ENCODE assay signal across 1 cellular context in the genomic region with DNA sequence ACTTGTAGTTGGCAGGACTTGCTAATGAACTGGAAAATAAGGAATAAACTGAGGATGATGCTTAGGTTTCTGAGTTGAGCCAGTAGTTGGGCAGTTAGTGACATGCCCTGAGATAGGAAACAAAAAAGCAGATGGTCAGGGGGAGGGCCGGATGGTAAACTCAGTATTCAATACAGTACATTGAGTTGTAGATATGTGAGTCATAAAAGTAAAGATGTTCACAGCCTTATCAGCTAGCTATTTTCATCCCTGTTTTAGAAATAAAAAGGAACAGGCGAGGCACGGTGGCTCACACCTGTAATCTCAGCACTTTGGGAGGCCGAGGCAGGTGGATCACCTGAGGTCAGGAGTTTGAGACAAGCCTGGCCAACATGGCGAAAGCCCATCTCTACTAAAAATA.
TF ChIP-seq lines count a peak whose summit lies in the region.

No MANE protein-coding gene starts in this region.

TF ChIP-seq in K562, 482 proteins besides CTCF, POLR2A, EP300 and RAD21 (continued from another document):
- no peak for TF ChIP-seq ZNF766 (CRISPR knock-in tag; conservative IDR thresholded peaks at IDR 0.05)
- TF ChIP-seq, protein P1, sequence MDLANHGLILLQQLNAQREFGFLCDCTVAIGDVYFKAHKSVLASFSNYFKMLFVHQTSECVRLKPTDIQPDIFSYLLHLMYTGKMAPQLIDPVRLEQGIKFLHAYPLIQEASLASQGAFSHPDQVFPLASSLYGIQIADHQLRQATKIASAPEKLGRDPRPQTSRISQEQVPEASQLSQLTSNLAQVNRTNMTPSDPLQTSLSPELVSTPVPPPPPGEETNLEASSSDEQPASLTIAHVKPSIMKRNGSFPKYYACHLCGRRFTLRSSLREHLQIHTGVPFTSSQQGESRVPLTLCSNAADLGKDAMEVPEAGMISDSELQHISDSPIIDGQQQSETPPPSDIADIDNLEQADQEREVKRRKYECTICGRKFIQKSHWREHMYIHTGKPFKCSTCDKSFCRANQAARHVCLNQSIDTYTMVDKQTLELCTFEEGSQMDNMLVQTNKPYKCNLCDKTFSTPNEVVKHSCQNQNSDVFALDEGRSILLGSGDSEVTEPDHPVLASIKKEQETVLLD (IDR thresholded peaks at IDR 0.05), result no peak
- no peak for TF ChIP-seq NUFIP1 (IDR thresholded peaks at IDR 0.05; ENCODE audit: partially characterized antibody)
- no peak for TF ChIP-seq NELFE (IDR thresholded peaks at IDR 0.05; ENCODE audit: insufficient read depth, insufficient read length)
- TF ChIP-seq, protein P2, sequence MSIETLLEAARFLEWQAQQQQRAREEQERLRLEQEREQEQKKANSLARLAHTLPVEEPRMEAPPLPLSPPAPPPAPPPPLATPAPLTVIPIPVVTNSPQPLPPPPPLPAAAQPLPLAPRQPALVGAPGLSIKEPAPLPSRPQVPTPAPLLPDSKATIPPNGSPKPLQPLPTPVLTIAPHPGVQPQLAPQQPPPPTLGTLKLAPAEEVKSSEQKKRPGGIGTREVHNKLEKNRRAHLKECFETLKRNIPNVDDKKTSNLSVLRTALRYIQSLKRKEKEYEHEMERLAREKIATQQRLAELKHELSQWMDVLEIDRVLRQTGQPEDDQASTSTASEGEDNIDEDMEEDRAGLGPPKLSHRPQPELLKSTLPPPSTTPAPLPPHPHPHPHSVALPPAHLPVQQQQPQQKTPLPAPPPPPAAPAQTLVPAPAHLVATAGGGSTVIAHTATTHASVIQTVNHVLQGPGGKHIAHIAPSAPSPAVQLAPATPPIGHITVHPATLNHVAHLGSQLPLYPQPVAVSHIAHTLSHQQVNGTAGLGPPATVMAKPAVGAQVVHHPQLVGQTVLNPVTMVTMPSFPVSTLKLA (conservative IDR thresholded peaks at IDR 0.05), result no peak
- TF ChIP-seq NFYB (IDR thresholded peaks at IDR 0.05; ENCODE audit: extremely low read depth, insufficient read length), result no peak
- TF ChIP-seq FOXA3 (CRISPR knock-in tag; conservative IDR thresholded peaks at IDR 0.05 in 1 of 2, IDR thresholded peaks at IDR 0.05 in 1 of 2), result no peak
- no peak for TF ChIP-seq ZBTB8A (IDR thresholded peaks at IDR 0.05; ENCODE audit: partially characterized antibody)
